Comparison of ENCODE assay signal across 1 cellular context in genomic region chr2:96771792-96772618, GRCh38.
A peak's percentile ranks its signal among the peaks of the same experiment; 100 is the strongest.
TF ChIP-seq lines count a peak whose summit lies in the region.

No MANE protein-coding gene starts in this region.

TF ChIP-seq in Ishikawa, 13 proteins besides CTCF, POLR2A, EP300 and RAD21 (continued from another document):
- TF ChIP-seq, protein P1, sequence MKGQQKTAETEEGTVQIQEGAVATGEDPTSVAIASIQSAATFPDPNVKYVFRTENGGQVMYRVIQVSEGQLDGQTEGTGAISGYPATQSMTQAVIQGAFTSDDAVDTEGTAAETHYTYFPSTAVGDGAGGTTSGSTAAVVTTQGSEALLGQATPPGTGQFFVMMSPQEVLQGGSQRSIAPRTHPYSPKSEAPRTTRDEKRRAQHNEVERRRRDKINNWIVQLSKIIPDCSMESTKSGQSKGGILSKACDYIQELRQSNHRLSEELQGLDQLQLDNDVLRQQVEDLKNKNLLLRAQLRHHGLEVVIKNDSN (IDR thresholded peaks at IDR 0.05) = peak; percentile 15; the same call in 1 of the 2 replicates
- TF ChIP-seq EGR1 (IDR thresholded peaks at IDR 0.05) (peak; percentile 40; the same call in 1 of the 2 replicates), ZBTB7A (IDR thresholded peaks at IDR 0.05; ENCODE audit: low read depth) (no peak), CREB1 (IDR thresholded peaks at IDR 0.05; ENCODE audit: low read depth) (no peak)
